Comparison of ENCODE assay signal across 28 cellular contexts in genomic region chr3:41173926-41174702, GRCh38. TPM values are rescaled to one million over a fixed set of nuclear protein-coding genes. Genes with fewer than 3 reads are reported as not detected.
DNase-seq lines count a peak whose midpoint lies in the region; TF ChIP-seq lines count a peak whose summit lies in the region.
"Had no signal": no experiment of that assay in that cellular context is flagged by ENCODE, and none has a peak within 500 bp of the region (broad histone marks: within the 10 kb centered on the region; RNA-seq: fewer than 3 reads in every experiment).

No MANE protein-coding gene starts in this region.

- H3K79me1 ChIP-seq in trophoblast cell (ENCODE audit: low read length): peaks cover 26% of the 10 kb centered on the region

- no peaks in the 10 kb centered on the region for H3K27me3 ChIP-seq in trophoblast cell (ENCODE audit: insufficient read depth, low read length)
- H3K27me3 ChIP-seq: brain microvascular endothelial cell had no signal

- no peaks in the 10 kb centered on the region for H3K9me3 ChIP-seq in SK-N-MC (ENCODE audit: low read depth, low read length)
- H3K9me3 ChIP-seq in trophoblast cell (ENCODE audit: insufficient read depth, low read depth, low read length): no peaks in the 10 kb centered on the region
- H3K9me3 ChIP-seq: left ventricle myocardium inferior had no signal

- peak overlapping the region; percentile 82 for H2BK12ac ChIP-seq in trophoblast cell (ENCODE audit: low read length)

- peaks cover 11% of the 10 kb centered on the region for H3K4me1 Mint-ChIP-seq in glutamatergic neuron (ENCODE audit: low read depth, unreplicated experiment)
- H3K4me1 Mint-ChIP-seq: activated naive CD4-positive, alpha-beta T cell treated with anti-CD3 and anti-CD28 coated beads, Interleukin-2, amount 50 U/mL, for 24 hours; CD4-positive, alpha-beta memory T cell had no signal

- H3K14ac ChIP-seq in trophoblast cell (ENCODE audit: low read length): peak overlapping the region; percentile 64

- H3K36me3 Mint-ChIP-seq in glutamatergic neuron (ENCODE audit: unreplicated experiment): no peaks in the 10 kb centered on the region
- H3K36me3 Mint-ChIP-seq: activated naive CD4-positive, alpha-beta T cell treated with anti-CD3 and anti-CD28 coated beads, Interleukin-2, amount 50 U/mL, for 24 hours; CD4-positive, alpha-beta memory T cell; natural killer cell treated with Interleukin-12 subunit alpha and Interleukin-12 subunit beta and Interleukin-15 and Interleukin-18, amount 100 ng/mL, for 72 hours had no signal

- peak overlapping the region; percentile 67 for H2AK5ac ChIP-seq in trophoblast cell (ENCODE audit: low read length)

- H4K91ac ChIP-seq in trophoblast cell (ENCODE audit: low read depth, low read length): peak overlapping the region; percentile 87

- WGBS in trophoblast cell (ENCODE audit: extremely low coverage, insufficient coverage, insufficient read length): no CpG with 5 or more reads among the region's 6 CpGs

- no peak overlapping the region for H2AFZ ChIP-seq in trophoblast cell (ENCODE audit: insufficient read depth, low read length, poor library complexity)

- peak overlapping the region; percentile 50 for H3K4ac ChIP-seq in trophoblast cell (ENCODE audit: low read depth, low read length)

- no peak overlapping the region for H3K9ac ChIP-seq in SK-N-MC (ENCODE audit: insufficient read length)
- no peak overlapping the region for H3K9ac ChIP-seq in trophoblast cell (ENCODE audit: low read length)
- H3K9ac ChIP-seq: KMS-11 had no signal

- peaks cover 5% of the 10 kb centered on the region for H3K79me2 ChIP-seq in trophoblast cell (ENCODE audit: control insufficient read depth, insufficient read depth, low read length, poor library complexity)

- no peak overlapping the region for H3K23ac ChIP-seq in trophoblast cell (ENCODE audit: low read length)

- H3K9me3 Mint-ChIP-seq in glutamatergic neuron (ENCODE audit: unreplicated experiment): peaks cover 2% of the 10 kb centered on the region
- H3K9me3 Mint-ChIP-seq: activated naive CD4-positive, alpha-beta T cell treated with anti-CD3 and anti-CD28 coated beads, Interleukin-2, amount 50 U/mL, for 24 hours; activated T-helper 2 cell treated with anti-CD3 and anti-CD28 coated beads, Interferon-gamma antibody, Interleukin-2, Interleukin-4, amounts not matched to agents 10 μg/mL and 5 μg/mL and 100 μg/mL, durations not matched to agents 14 hours and 24 hours and 36 hours; H9; natural killer cell treated with Interleukin-12 subunit alpha and Interleukin-12 subunit beta and Interleukin-15 and Interleukin-18, amount 100 ng/mL, for 72 hours; T-helper 2 cell treated with Interferon-gamma antibody and Interleukin-4, amounts not matched to agents 5 μg/mL and 100 μg/mL, for 36 hours had no signal

- peak overlapping the region; percentile 54 for H3K18ac ChIP-seq in trophoblast cell (ENCODE audit: low read length)

- peaks cover 2% of the 10 kb centered on the region for H3K27me3 Mint-ChIP-seq in glutamatergic neuron (ENCODE audit: unreplicated experiment)

- DNase-seq in G401 (ENCODE audit: low spot score) (peak; percentile 37), SK-N-MC (ENCODE audit: low read depth, low spot score) (peak; percentile 14), glutamatergic neuron (peak; percentile 18), trophoblast cell (no peak), DMS79 (lab: John Stamatoyannopoulos, UW) (no peak), NCI-H748 (lab: John Stamatoyannopoulos, UW; ENCODE audit: unreplicated experiment) (no peak)
- DNase-seq in activated CD8-positive, alpha-beta memory T cell treated with anti-CD3 and anti-CD28 coated beads for 24 hours: no peak
- DNase-seq: activated CD4-positive, alpha-beta T cell treated with anti-CD3 and anti-CD28 coated beads for 4 hours; activated CD8-positive, alpha-beta T cell treated with anti-CD3 and anti-CD28 coated beads, Interleukin-2, amount 10 ng/mL, durations not matched to agents 7 days and 5 days; amniotic stem cell; brain microvascular endothelial cell; CD4-positive, alpha-beta memory T cell; effector memory CD4-positive, alpha-beta T cell; erythroblast; H9; left ventricle myocardium inferior; midbrain; MM.1S; NCI-H1930; SHP77 treated with DMSO at 0.1 percent for 48 hours; stimulated activated naive CD4-positive, alpha-beta T cell treated with Interleukin-2 at 50 U/mL for 16 hours had no signal

- no peak overlapping the region for H3K27ac Mint-ChIP-seq in glutamatergic neuron (ENCODE audit: unreplicated experiment)
- H3K27ac Mint-ChIP-seq: activated CD8-positive, alpha-beta T cell treated with anti-CD3 and anti-CD28 coated beads, Interleukin-2, amount 10 ng/mL, durations not matched to agents 7 days and 5 days; activated naive CD4-positive, alpha-beta T cell treated with anti-CD3 and anti-CD28 coated beads, Interleukin-2, amount 50 U/mL, for 24 hours; activated T-helper 2 cell treated with anti-CD3 and anti-CD28 coated beads, Interferon-gamma antibody, Interleukin-2, Interleukin-4, amounts not matched to agents 10 μg/mL and 5 μg/mL and 100 μg/mL, durations not matched to agents 14 hours and 24 hours and 36 hours; H9; natural killer cell treated with Interleukin-12 subunit alpha and Interleukin-12 subunit beta and Interleukin-15 and Interleukin-18, amount 100 ng/mL, for 72 hours; T-helper 2 cell treated with Interferon-gamma antibody and Interleukin-4, amounts not matched to agents 5 μg/mL and 100 μg/mL, for 36 hours had no signal

- no peak overlapping the region for H3K4me3 ChIP-seq in SK-N-MC
- no peak overlapping the region for H3K4me3 ChIP-seq in trophoblast cell (ENCODE audit: low read depth, low read length)
- H3K4me3 ChIP-seq: left ventricle myocardium inferior, skin epidermis had no signal

- no peak overlapping the region for H3K4me3 Mint-ChIP-seq in glutamatergic neuron (ENCODE audit: unreplicated experiment)
- H3K4me3 Mint-ChIP-seq: activated CD8-positive, alpha-beta T cell treated with anti-CD3 and anti-CD28 coated beads, Interleukin-2, amount 10 ng/mL, durations not matched to agents 7 days and 5 days; activated naive CD4-positive, alpha-beta T cell treated with anti-CD3 and anti-CD28 coated beads, Interleukin-2, amount 50 U/mL, for 24 hours; CD4-positive, alpha-beta memory T cell; H9; natural killer cell treated with Interleukin-12 subunit alpha and Interleukin-12 subunit beta and Interleukin-15 and Interleukin-18, amount 100 ng/mL, for 72 hours; T-helper 2 cell treated with Interferon-gamma antibody and Interleukin-4, amounts not matched to agents 5 μg/mL and 100 μg/mL, for 36 hours had no signal

- H3K36me3 ChIP-seq in SK-N-MC (ENCODE audit: insufficient read depth, low read length): no peaks in the 10 kb centered on the region
- no peaks in the 10 kb centered on the region for H3K36me3 ChIP-seq in trophoblast cell (ENCODE audit: control insufficient read depth in 1 of 2, insufficient read depth in 2 of 2, low read length in 2 of 2)
- H3K36me3 ChIP-seq: brain microvascular endothelial cell, left ventricle myocardium inferior had no signal

- in situ Hi-C loops in G401 (cut with HindIII; ENCODE audit: low sequenced_read_pairs): no loop called here

- H3K27ac ChIP-seq in SK-N-MC: no peak overlapping the region; the same call in 1 of the 2 replicates
- peak overlapping the region; percentile 94 for H3K27ac ChIP-seq in trophoblast cell (ENCODE audit: low read depth, low read length)
- H3K27ac ChIP-seq: brain microvascular endothelial cell, KMS-11, left ventricle myocardium inferior, skin epidermis, VCaP had no signal

- peaks cover 25 to 39% of the 10 kb centered on the region in 2 experiments for H3K4me1 ChIP-seq in trophoblast cell (ENCODE audit: control insufficient read depth in 1 of 2, insufficient read depth in 2 of 2, low read length in 2 of 2)
- H3K4me1 ChIP-seq: left ventricle myocardium inferior had no signal

- no peak overlapping the region for H3K4me2 ChIP-seq in trophoblast cell (ENCODE audit: low read length)
- H3K4me2 ChIP-seq: KMS-11 had no signal

- no peak overlapping the region for H4K8ac ChIP-seq in trophoblast cell (ENCODE audit: low read depth, low read length)

- H2BK5ac ChIP-seq in trophoblast cell (ENCODE audit: low read depth, low read length, poor library complexity): peak overlapping the region; percentile 74

- no peak overlapping the region for H4K12ac ChIP-seq in trophoblast cell (ENCODE audit: low read depth, low read length)

- peak overlapping the region; percentile 78 for H2BK120ac ChIP-seq in trophoblast cell (ENCODE audit: insufficient read depth, low read length, poor library complexity)

- TF ChIP-seq CTCF in glutamatergic neuron (IDR thresholded peaks at IDR 0.05; ENCODE audit: partially characterized antibody, unreplicated experiment): no peak

RNA-seq across cellular contexts. Expression of gene CTNNB1, which starts 25.2 kb away (rescaled TPM):
- 247 and 292 TPM in 2 replicates for total RNA-seq in G401 (2014; rRNA removed; shearing (Covaris generic))
- total RNA-seq in glutamatergic neuron (ENCODE audit: unreplicated experiment): 269 TPM
- polyA plus RNA-seq in trophoblast cell (2013): 1,013 and 1,027 TPM in 2 replicates

Comparison
In these comparisons a context has a peak if more than half of its experiments do, and no peak if none do; other contexts are left out.
1. DNase-seq: peak in G401 (single experiment), SK-N-MC (single experiment) and glutamatergic neuron (single experiment); none in trophoblast cell (0 of 2), DMS79 (single experiment), NCI-H748 (single experiment) and activated CD8-positive, alpha-beta memory T cell treated with anti-CD3 and anti-CD28 coated beads for 24 hours (single experiment).